1 cellular context compared by ENCODE assay signal in the genomic region with DNA sequence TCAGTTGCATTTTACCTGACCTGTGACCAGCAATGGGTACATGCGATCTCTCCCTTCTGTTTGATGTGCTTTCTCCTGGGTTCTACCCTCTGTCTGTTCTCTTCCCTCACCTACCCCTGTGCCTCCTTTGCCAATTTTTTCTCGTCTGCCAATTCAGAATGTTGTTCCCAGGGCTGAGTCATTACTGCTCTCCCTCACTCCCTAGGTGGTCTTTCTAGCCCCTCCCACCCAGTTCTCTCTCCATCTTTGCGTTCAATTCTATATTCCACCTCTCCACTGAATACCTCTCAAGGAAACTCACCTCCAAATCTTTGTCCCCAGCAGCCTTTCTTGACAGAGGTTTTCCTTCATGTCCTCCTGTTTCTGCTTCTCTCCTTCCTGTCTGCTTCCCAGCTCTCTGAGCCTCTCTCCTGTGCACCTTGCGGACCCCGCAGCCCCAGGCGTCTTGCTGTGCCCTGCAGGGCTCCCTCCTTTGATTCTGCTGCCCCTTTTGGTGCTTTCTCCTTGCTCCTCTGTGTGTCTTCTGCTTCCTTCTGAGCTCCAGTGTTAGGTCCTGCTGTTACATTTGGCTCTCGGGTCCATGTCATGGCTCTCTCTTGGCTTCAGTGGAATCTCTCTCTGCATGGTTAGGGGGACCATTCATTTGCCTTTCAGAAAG.
TF ChIP-seq lines count a peak whose summit lies in the region.

No MANE protein-coding gene starts in this region.

TF ChIP-seq in GM23338, 12 proteins besides CTCF, POLR2A, EP300 and RAD21 (continued from another document):
- TF ChIP-seq, protein P1, sequence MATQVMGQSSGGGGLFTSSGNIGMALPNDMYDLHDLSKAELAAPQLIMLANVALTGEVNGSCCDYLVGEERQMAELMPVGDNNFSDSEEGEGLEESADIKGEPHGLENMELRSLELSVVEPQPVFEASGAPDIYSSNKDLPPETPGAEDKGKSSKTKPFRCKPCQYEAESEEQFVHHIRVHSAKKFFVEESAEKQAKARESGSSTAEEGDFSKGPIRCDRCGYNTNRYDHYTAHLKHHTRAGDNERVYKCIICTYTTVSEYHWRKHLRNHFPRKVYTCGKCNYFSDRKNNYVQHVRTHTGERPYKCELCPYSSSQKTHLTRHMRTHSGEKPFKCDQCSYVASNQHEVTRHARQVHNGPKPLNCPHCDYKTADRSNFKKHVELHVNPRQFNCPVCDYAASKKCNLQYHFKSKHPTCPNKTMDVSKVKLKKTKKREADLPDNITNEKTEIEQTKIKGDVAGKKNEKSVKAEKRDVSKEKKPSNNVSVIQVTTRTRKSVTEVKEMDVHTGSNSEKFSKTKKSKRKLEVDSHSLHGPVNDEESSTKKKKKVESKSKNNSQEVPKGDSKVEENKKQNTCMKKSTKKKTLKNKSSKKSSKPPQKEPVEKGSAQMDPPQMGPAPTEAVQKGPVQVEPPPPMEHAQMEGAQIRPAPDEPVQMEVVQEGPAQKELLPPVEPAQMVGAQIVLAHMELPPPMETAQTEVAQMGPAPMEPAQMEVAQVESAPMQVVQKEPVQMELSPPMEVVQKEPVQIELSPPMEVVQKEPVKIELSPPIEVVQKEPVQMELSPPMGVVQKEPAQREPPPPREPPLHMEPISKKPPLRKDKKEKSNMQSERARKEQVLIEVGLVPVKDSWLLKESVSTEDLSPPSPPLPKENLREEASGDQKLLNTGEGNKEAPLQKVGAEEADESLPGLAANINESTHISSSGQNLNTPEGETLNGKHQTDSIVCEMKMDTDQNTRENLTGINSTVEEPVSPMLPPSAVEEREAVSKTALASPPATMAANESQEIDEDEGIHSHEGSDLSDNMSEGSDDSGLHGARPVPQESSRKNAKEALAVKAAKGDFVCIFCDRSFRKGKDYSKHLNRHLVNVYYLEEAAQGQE (IDR thresholded peaks at IDR 0.05; ENCODE audit: unreplicated experiment) = no peak
- TF ChIP-seq NANOG (IDR thresholded peaks at IDR 0.05; ENCODE audit: borderline replicate concordance) = no peak
- no peak for TF ChIP-seq EZH2phosphoT487 (IDR thresholded peaks at IDR 0.05; ENCODE audit: unreplicated experiment)
- TF ChIP-seq, protein P2, sequence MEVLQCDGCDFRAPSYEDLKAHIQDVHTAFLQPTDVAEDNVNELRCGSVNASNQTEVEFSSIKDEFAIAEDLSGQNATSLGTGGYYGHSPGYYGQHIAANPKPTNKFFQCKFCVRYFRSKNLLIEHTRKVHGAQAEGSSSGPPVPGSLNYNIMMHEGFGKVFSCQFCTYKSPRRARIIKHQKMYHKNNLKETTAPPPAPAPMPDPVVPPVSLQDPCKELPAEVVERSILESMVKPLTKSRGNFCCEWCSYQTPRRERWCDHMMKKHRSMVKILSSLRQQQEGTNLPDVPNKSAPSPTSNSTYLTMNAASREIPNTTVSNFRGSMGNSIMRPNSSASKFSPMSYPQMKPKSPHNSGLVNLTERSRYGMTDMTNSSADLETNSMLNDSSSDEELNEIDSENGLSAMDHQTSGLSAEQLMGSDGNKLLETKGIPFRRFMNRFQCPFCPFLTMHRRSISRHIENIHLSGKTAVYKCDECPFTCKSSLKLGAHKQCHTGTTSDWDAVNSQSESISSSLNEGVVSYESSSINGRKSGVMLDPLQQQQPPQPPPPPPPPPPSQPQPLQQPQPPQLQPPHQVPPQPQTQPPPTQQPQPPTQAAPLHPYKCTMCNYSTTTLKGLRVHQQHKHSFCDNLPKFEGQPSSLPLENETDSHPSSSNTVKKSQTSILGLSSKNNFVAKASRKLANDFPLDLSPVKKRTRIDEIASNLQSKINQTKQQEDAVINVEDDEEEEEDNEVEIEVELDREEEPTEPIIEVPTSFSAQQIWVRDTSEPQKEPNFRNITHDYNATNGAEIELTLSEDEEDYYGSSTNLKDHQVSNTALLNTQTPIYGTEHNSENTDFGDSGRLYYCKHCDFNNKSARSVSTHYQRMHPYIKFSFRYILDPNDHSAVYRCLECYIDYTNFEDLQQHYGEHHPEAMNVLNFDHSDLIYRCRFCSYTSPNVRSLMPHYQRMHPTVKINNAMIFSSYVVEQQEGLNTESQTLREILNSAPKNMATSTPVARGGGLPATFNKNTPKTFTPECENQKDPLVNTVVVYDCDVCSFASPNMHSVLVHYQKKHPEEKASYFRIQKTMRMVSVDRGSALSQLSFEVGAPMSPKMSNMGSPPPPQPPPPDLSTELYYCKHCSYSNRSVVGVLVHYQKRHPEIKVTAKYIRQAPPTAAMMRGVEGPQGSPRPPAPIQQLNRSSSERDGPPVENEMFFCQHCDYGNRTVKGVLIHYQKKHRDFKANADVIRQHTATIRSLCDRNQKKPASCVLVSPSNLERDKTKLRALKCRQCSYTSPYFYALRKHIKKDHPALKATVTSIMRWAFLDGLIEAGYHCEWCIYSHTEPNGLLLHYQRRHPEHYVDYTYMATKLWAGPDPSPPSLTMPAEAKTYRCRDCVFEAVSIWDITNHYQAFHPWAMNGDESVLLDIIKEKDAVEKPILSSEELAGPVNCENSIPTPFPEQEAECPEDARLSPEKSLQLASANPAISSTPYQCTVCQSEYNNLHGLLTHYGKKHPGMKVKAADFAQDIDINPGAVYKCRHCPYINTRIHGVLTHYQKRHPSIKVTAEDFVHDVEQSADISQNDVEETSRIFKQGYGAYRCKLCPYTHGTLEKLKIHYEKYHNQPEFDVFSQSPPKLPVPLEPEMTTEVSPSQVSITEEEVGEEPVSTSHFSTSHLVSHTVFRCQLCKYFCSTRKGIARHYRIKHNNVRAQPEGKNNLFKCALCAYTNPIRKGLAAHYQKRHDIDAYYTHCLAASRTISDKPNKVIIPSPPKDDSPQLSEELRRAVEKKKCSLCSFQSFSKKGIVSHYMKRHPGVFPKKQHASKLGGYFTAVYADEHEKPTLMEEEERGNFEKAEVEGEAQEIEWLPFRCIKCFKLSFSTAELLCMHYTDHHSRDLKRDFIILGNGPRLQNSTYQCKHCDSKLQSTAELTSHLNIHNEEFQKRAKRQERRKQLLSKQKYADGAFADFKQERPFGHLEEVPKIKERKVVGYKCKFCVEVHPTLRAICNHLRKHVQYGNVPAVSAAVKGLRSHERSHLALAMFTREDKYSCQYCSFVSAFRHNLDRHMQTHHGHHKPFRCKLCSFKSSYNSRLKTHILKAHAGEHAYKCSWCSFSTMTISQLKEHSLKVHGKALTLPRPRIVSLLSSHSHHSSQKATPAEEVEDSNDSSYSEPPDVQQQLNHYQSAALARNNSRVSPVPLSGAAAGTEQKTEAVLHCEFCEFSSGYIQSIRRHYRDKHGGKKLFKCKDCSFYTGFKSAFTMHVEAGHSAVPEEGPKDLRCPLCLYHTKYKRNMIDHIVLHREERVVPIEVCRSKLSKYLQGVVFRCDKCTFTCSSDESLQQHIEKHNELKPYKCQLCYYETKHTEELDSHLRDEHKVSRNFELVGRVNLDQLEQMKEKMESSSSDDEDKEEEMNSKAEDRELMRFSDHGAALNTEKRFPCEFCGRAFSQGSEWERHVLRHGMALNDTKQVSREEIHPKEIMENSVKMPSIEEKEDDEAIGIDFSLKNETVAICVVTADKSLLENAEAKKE (CRISPR knock-in tag; IDR thresholded peaks at IDR 0.05) = no peak
- no peak for TF ChIP-seq POLR2AphosphoS5 (IDR thresholded peaks at IDR 0.05; ENCODE audit: low read depth)
- no peak for TF ChIP-seq ZNF114 (CRISPR knock-in tag; IDR thresholded peaks at IDR 0.05)
